Comparison of ENCODE assay signal across 1 cellular context in the genomic region with DNA sequence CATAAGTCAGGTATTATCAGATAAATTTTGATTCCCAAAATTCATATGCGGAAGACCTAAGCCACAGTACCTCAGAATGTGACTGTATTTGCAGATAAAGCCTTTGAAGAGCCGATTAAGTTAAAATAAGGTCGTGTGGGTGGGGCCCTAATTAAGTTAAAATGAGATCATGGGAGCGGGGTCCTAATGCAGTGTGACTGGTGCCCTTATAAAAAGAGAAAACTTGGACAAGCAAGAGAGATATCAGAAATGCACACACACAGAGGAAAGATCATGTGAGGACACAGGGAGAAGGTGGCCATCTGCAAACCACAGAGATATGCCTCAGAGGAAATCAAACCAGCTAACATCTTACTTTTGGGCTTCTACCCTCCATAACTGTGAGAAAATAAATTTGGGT.
TF ChIP-seq lines count a peak whose summit lies in the region.

No MANE protein-coding gene starts in this region.

TF ChIP-seq in HEK293, 187 proteins besides CTCF, POLR2A, EP300 and RAD21 (continued from another document):
- TF ChIP-seq, protein P1, sequence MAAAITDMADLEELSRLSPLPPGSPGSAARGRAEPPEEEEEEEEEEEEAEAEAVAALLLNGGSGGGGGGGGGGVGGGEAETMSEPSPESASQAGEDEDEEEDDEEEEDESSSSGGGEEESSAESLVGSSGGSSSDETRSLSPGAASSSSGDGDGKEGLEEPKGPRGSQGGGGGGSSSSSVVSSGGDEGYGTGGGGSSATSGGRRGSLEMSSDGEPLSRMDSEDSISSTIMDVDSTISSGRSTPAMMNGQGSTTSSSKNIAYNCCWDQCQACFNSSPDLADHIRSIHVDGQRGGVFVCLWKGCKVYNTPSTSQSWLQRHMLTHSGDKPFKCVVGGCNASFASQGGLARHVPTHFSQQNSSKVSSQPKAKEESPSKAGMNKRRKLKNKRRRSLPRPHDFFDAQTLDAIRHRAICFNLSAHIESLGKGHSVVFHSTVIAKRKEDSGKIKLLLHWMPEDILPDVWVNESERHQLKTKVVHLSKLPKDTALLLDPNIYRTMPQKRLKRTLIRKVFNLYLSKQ (tag by site-specific recombination; IDR thresholded peaks at IDR 0.05; ENCODE audit: borderline replicate concordance), result no peak
- no peak for TF ChIP-seq ZNF426 (tag by site-specific recombination; IDR thresholded peaks at IDR 0.05)
